Comparison of ENCODE assay signal across 19 cellular contexts in genomic region chr9:136745389-136746218, GRCh38. TPM values are rescaled to one million over a fixed set of nuclear protein-coding genes. Genes with fewer than 3 reads are reported as not detected.
DNase-seq lines count a peak whose midpoint lies in the region; ATAC-seq, FAIRE-seq and TF ChIP-seq lines count a peak whose summit lies in the region.
"Had no signal": no experiment of that assay in that cellular context is flagged by ENCODE, and none has a peak within 500 bp of the region (broad histone marks: within the 10 kb centered on the region; RNA-seq: fewer than 3 reads in every experiment).

No MANE protein-coding gene starts in this region.

- H3K18ac ChIP-seq in neuronal stem cell (ENCODE audit: low read length) = peak overlapping the region; percentile 38

- peak overlapping the region; percentile 4 for H2BK15ac ChIP-seq in neuronal stem cell (ENCODE audit: low read length)

- no peak overlapping the region for H2BK120ac ChIP-seq in neuronal stem cell (ENCODE audit: low read depth, low read length)

- no TSS peak for BruUV-seq in HepG2 (replicated peaks; lab: Mats Ljungman, UMichigan)

- ATAC-seq in HepG2 = no peak
- ATAC-seq in right lobe of liver = no peak
- peak; percentile 22 for ATAC-seq in left ventricle myocardium superior
- ATAC-seq in GM21360 (IDR thresholded peaks at IDR 0.05; ENCODE audit: unreplicated experiment) = no peak
- ATAC-seq: PC-3 had no signal

- in situ Hi-C loops in HepG2 (cut with HindIII; ENCODE audit: extremely low pct_ligation_motif_present, low pct_unique_long_range_greater_than_20kb) = no loop called here

- no peak overlapping the region for H3K14ac ChIP-seq in neuronal stem cell (ENCODE audit: low read length)

- no peaks in the 10 kb centered on the region for H3K36me3 ChIP-seq in HepG2 (replicated peaks in 1 of 2; ENCODE audit: control insufficient read depth in 1 of 2, insufficient read depth in 2 of 2, low read length in 2 of 2)
- H3K36me3 ChIP-seq in right lobe of liver = no peaks in the 10 kb centered on the region
- no peaks in the 10 kb centered on the region for H3K36me3 ChIP-seq in neuronal stem cell (replicated peaks in 1 of 2; ENCODE audit: control insufficient read depth in 2 of 2, insufficient read depth in 2 of 2, low read length in 2 of 2)
- H3K36me3 ChIP-seq: HAP-1 had no signal

- no peak overlapping the region for H3K4me2 ChIP-seq in HepG2 (ENCODE audit: low read depth, low read length)
- no peak overlapping the region for H3K4me2 ChIP-seq in neuronal stem cell (ENCODE audit: insufficient read depth, low read length, poor library complexity, severe bottlenecking)

- TF ChIP-seq EP300 in HepG2 (IDR thresholded peaks at IDR 0.05; ENCODE audit: low read depth in 2 of 2, low read length in 2 of 2) (no peak), HepG2 (CRISPR knock-in tag; IDR thresholded peaks at IDR 0.05; ENCODE audit: borderline replicate concordance) (no peak)

- TF ChIP-seq RAD21 in HepG2 (CRISPR knock-in tag; IDR thresholded peaks at IDR 0.05) = no peak

- 35% methylated on average over 20 of the region's 30 CpGs for WGBS in HepG2 (ENCODE audit: low lambda C conversion rate)
- 63% methylated on average over 20 of the region's 30 CpGs for WGBS in right lobe of liver (ENCODE audit: insufficient coverage, low coverage, low lambda C conversion rate, missing lambda C conversion rate)
- no CpG with 5 or more reads among the region's 30 CpGs for WGBS in neuronal stem cell (ENCODE audit: extremely low coverage in 2 of 2, insufficient read length in 2 of 2, insufficient replicate concordance in 1 of 2), 2 donors

- intact Hi-C loops in HepG2 (cut with micrococcal nuclease; ENCODE audit: unreplicated experiment) = no loop called here
- intact Hi-C loops in right lobe of liver (cut with DNase I) = no loop called here
- intact Hi-C loops in left ventricle myocardium superior (cut with micrococcal nuclease) = no loop called here

- TF ChIP-seq CTCF in HepG2 (CRISPR knock-in tag; IDR thresholded peaks at IDR 0.05) = no peak
- no peak for TF ChIP-seq CTCF in right lobe of liver (IDR thresholded peaks at IDR 0.05)

- TF ChIP-seq POLR2A in HepG2 (IDR thresholded peaks at IDR 0.05; ENCODE audit: insufficient read depth in 1 of 2, low read depth in 2 of 2, low read length in 2 of 2) (no peak), right lobe of liver (IDR thresholded peaks at IDR 0.05) (no peak)

- peak overlapping the region; percentile 79 for H2AK5ac ChIP-seq in neuronal stem cell (ENCODE audit: low read depth, low read length)

- no peak overlapping the region for H2BK5ac ChIP-seq in neuronal stem cell (ENCODE audit: low read length)

- H3K79me2 ChIP-seq in HepG2 (ENCODE audit: insufficient read depth, low read length) = no peaks in the 10 kb centered on the region

- H3K4me3 ChIP-seq in HepG2 (replicated peaks in 1 of 3; ENCODE audit: insufficient read depth in 1 of 3, low read depth in 2 of 3, low read length in 3 of 3) (no peak overlapping the region), right lobe of liver (no peak overlapping the region), neuronal stem cell (ENCODE audit: low read length in 2 of 2) (no peak overlapping the region)
- H3K4me3 ChIP-seq: HAP-1 had no signal

- H3K9ac ChIP-seq in HepG2 (ENCODE audit: insufficient read depth, low read depth, low read length) = no peak overlapping the region
- no peak overlapping the region for H3K9ac ChIP-seq in neuronal stem cell (ENCODE audit: low read depth, low read length, poor library complexity)

- H3K23ac ChIP-seq in neuronal stem cell (ENCODE audit: low read depth, low read length, poor library complexity) = no peak overlapping the region

- no peak overlapping the region for H2BK12ac ChIP-seq in neuronal stem cell (ENCODE audit: low read length)

- no peak overlapping the region for H2AFZ ChIP-seq in HepG2 (ENCODE audit: low read length)
- H2AFZ ChIP-seq in neuronal stem cell (ENCODE audit: low read length) = no peak overlapping the region

- H3K27ac ChIP-seq in HepG2 (ENCODE audit: extremely low read length, insufficient read depth, low read length) (no peak overlapping the region), right lobe of liver (no peak overlapping the region), neuronal stem cell (replicated peaks; ENCODE audit: low read length) (no peak overlapping the region)
- H3K27ac ChIP-seq: HL-60 had no signal

- H3K4me1 ChIP-seq in HepG2 (ENCODE audit: insufficient read depth, low read length) (peaks cover 22% of the 10 kb centered on the region), right lobe of liver (peaks cover 0 to 5% (median 0%) of the 10 kb centered on the region in 4 donors), neuronal stem cell (ENCODE audit: control insufficient read depth in 2 of 2, insufficient read depth in 1 of 2, low read depth in 1 of 2, low read length in 2 of 2) (peaks cover 7% of the 10 kb centered on the region in 2 donors)
- H3K4me1 ChIP-seq: HAP-1 had no signal

- H3K9me3 ChIP-seq in HepG2 (ENCODE audit: low read length) (no peaks in the 10 kb centered on the region), right lobe of liver (no peaks in the 10 kb centered on the region), neuronal stem cell (replicated peaks in 1 of 2; ENCODE audit: control insufficient read depth in 2 of 2, insufficient read depth in 1 of 2, low read depth in 1 of 2, low read length in 2 of 2) (no peaks in the 10 kb centered on the region)
- H3K9me3 ChIP-seq: HAP-1 had no signal

- DNase-seq in HepG2 (ENCODE audit: low spot score) = no peak
- no peak for DNase-seq in right lobe of liver
- peak; percentile 40 for DNase-seq in left ventricle myocardium superior
- DNase-seq in neuronal stem cell (ENCODE audit: low spot score) = no peak
- DNase-seq in NCI-H524 treated with DMSO at 0.1 percent for 48 hours (lab: John Stamatoyannopoulos, UW) = no peak
- no peak for DNase-seq in AML-193 (lab: John Stamatoyannopoulos, UW)
- DNase-seq: CD4-positive, CD25-positive, alpha-beta regulatory T cell; NCI-H1436; NCI-H2029 treated with DMSO at 0.1 percent for 48 hours; NCI-H2171 treated with DMSO at 0.1 percent for 48 hours; NCI-H774; PC-3 had no signal

- no peak overlapping the region for H3K4ac ChIP-seq in neuronal stem cell (ENCODE audit: low read length)

- H4K8ac ChIP-seq in neuronal stem cell (ENCODE audit: low read depth, low read length) = no peak overlapping the region

- H4K20me1 ChIP-seq in HepG2 (ENCODE audit: insufficient read depth, low read length) = no peaks in the 10 kb centered on the region

- H4K91ac ChIP-seq in neuronal stem cell (ENCODE audit: low read depth, low read length, poor library complexity) = no peak overlapping the region

- no peak for FAIRE-seq in HepG2 (lab: Jason Lieb, UNC)
- FAIRE-seq: HTR-8/SVneo had no signal

- no peaks in the 10 kb centered on the region for H3K79me1 ChIP-seq in neuronal stem cell (ENCODE audit: low read depth, low read length)

- peaks cover 27 to 81% of the 10 kb centered on the region in 2 experiments for H3K27me3 ChIP-seq in HepG2 (ENCODE audit: control insufficient read depth in 1 of 2, insufficient read depth in 2 of 2, low read length in 2 of 2)
- no peaks in the 10 kb centered on the region for H3K27me3 ChIP-seq in right lobe of liver
- H3K27me3 ChIP-seq in neuronal stem cell (ENCODE audit: control insufficient read depth in 3 of 3, insufficient read depth in 3 of 3, low read depth in 1 of 3, low read length in 3 of 3) = peaks cover 2 to 52% (median 2%) of the 10 kb centered on the region in 3 experiments

- CTCF ChIA-PET in HepG2 (lab: Yijun Ruan, JAX; ENCODE audit: low intra/inter-chr PET ratio, low total read pairs) = no interaction called here

- POLR2A ChIA-PET in HepG2 (lab: Yijun Ruan, JAX) = interaction anchor here (5.2 kb wide), 1 partner anchor 17 kb away, joined by 27 read pairs; no protein-coding TSS in a partner anchor

RNA-seq across cellular contexts. Expression of gene LCN6, which starts 2.7 kb away (rescaled TPM):
- not detected in 2 replicates for total RNA-seq in HepG2 (2016; rRNA removed; fragmentation: Illumina TruSeq; extraction: Trizol)
- not detected in 2 replicates for total RNA-seq in HepG2 (2016; cell fraction: cytosol; rRNA removed; fragmentation: Illumina TruSeq; extraction: Trizol; ENCODE audit: low read depth)
- not detected in 2 replicates for total RNA-seq in HepG2 (2016; cell fraction: insoluble cytoplasmic fraction; rRNA removed; fragmentation: Illumina TruSeq; extraction: Trizol)
- not detected in 2 replicates for total RNA-seq in HepG2 (2016; cell fraction: membrane; rRNA removed; fragmentation: Illumina TruSeq; extraction: Trizol)
- total RNA-seq in HepG2 (2016; cell fraction: nucleus; rRNA removed; fragmentation: Illumina TruSeq; extraction: Trizol) = not detected in 2 replicates
- not detected in 2 replicates for polyA plus RNA-seq in HepG2 (2011; rRNA removed)
- polyA plus RNA-seq in HepG2 (2011; cell fraction: cytosol; rRNA removed) = not detected in 2 replicates
- not detected in 2 replicates for polyA plus RNA-seq in HepG2 (2011; cell fraction: nucleus; rRNA removed)
- not detected in 2 replicates for polyA plus RNA-seq in HepG2 (2012)
- polyA plus RNA-seq in HepG2 (2016; cell fraction: cytosol; fragmentation: Illumina TruSeq; extraction: Trizol; ENCODE audit: low read depth) = not detected in 2 replicates
- polyA plus RNA-seq in HepG2 (2016; cell fraction: insoluble cytoplasmic fraction; fragmentation: Illumina TruSeq; extraction: Trizol; ENCODE audit: low read depth) = not detected in 2 replicates
- polyA plus RNA-seq in HepG2 (2016; cell fraction: membrane; fragmentation: Illumina TruSeq; extraction: Trizol; ENCODE audit: low read depth) = not detected in 2 replicates
- not detected in 2 replicates for polyA plus RNA-seq in HepG2 (2016; cell fraction: nucleus; fragmentation: Illumina TruSeq; extraction: Trizol; ENCODE audit: insufficient read depth, low read depth)
- not detected in 2 replicates for polyA minus RNA-seq in HepG2 (2011; rRNA and poly(A)+ RNA removed; ENCODE audit: low replicate concordance)
- not detected in 2 replicates for polyA minus RNA-seq in HepG2 (2011; cell fraction: cytosol; rRNA and poly(A)+ RNA removed)
- not detected in 2 replicates for polyA minus RNA-seq in HepG2 (2011; cell fraction: nucleus; rRNA and poly(A)+ RNA removed)
- under 1 TPM in 2 of 6 experiments, not detected in 4; 0.26 to 0.63 TPM for total RNA-seq in right lobe of liver
- 17.4 TPM for total RNA-seq in left ventricle myocardium superior
- polyA plus RNA-seq in neuronal stem cell (2013, experiment 1 of 2) = not detected
- not detected for polyA plus RNA-seq in neuronal stem cell (2013, experiment 2 of 2)
- total RNA-seq: A673; CD4-positive, CD25-positive, alpha-beta regulatory T cell; NCI-H460; PC-3; SK-MEL-5 had no signal
- polyA plus RNA-seq: CD4-positive, CD25-positive, alpha-beta regulatory T cell had no signal

RNA-seq across cellular contexts. Expression of gene LCN10, which starts 2.9 kb away (rescaled TPM):
- total RNA-seq in HepG2 (2016; rRNA removed; fragmentation: Illumina TruSeq; extraction: Trizol) (0.14 and 0.53 TPM in 2 replicates), right lobe of liver (under 1 TPM in 4 of 6 experiments, not detected in 2; 0.23 to 0.81 (median 0.32) TPM), left ventricle myocardium superior (10.6 TPM)
- not detected in 2 replicates for total RNA-seq in HepG2 (2016; cell fraction: cytosol; rRNA removed; fragmentation: Illumina TruSeq; extraction: Trizol; ENCODE audit: low read depth)
- total RNA-seq in HepG2 (2016; cell fraction: insoluble cytoplasmic fraction; rRNA removed; fragmentation: Illumina TruSeq; extraction: Trizol) = 0.13 and 0.19 TPM in 2 replicates
- 0.34 TPM in 2 replicates for total RNA-seq in HepG2 (2016; cell fraction: membrane; rRNA removed; fragmentation: Illumina TruSeq; extraction: Trizol)
- 0.22 TPM in 1 of 2 replicates, not detected in the other for total RNA-seq in HepG2 (2016; cell fraction: nucleus; rRNA removed; fragmentation: Illumina TruSeq; extraction: Trizol)
- 0.61 and 0.84 TPM in 2 replicates for polyA plus RNA-seq in HepG2 (2011; rRNA removed)
- polyA plus RNA-seq in HepG2 (2011; cell fraction: cytosol; rRNA removed) = 0.82 and 1.0 TPM in 2 replicates
- polyA plus RNA-seq in HepG2 (2011; cell fraction: nucleus; rRNA removed) = 0.85 and 1.8 TPM in 2 replicates
- 1.5 and 1.8 TPM in 2 replicates for polyA plus RNA-seq in HepG2 (2012)
- polyA plus RNA-seq in HepG2 (2016; cell fraction: cytosol; fragmentation: Illumina TruSeq; extraction: Trizol; ENCODE audit: low read depth) = 0.18 and 0.24 TPM in 2 replicates
- 0.27 and 0.43 TPM in 2 replicates for polyA plus RNA-seq in HepG2 (2016; cell fraction: insoluble cytoplasmic fraction; fragmentation: Illumina TruSeq; extraction: Trizol; ENCODE audit: low read depth)
- polyA plus RNA-seq in HepG2 (2016; cell fraction: membrane; fragmentation: Illumina TruSeq; extraction: Trizol; ENCODE audit: low read depth) = 0.15 and 0.43 TPM in 2 replicates
- 0.41 and 0.74 TPM in 2 replicates for polyA plus RNA-seq in HepG2 (2016; cell fraction: nucleus; fragmentation: Illumina TruSeq; extraction: Trizol; ENCODE audit: insufficient read depth, low read depth)
- polyA minus RNA-seq in HepG2 (2011; rRNA and poly(A)+ RNA removed; ENCODE audit: low replicate concordance) = 0.30 and 1.0 TPM in 2 replicates
- polyA minus RNA-seq in HepG2 (2011; cell fraction: cytosol; rRNA and poly(A)+ RNA removed) = not detected in 2 replicates
- not detected in 2 replicates for polyA minus RNA-seq in HepG2 (2011; cell fraction: nucleus; rRNA and poly(A)+ RNA removed)
- polyA plus RNA-seq in neuronal stem cell (2013, experiment 1 of 2) = 0.10 TPM
- 0.12 TPM for polyA plus RNA-seq in neuronal stem cell (2013, experiment 2 of 2)
- total RNA-seq: NCI-H460, PC-3, SK-MEL-5 had no signal

RNA-seq across cellular contexts. Expression of gene LCN8, which starts 12.4 kb away (rescaled TPM):
- total RNA-seq in HepG2 (2016; rRNA removed; fragmentation: Illumina TruSeq; extraction: Trizol) (not detected in 2 replicates), right lobe of liver (not detected), left ventricle myocardium superior (not detected)
- total RNA-seq in HepG2 (2016; cell fraction: cytosol; rRNA removed; fragmentation: Illumina TruSeq; extraction: Trizol; ENCODE audit: low read depth) = not detected in 2 replicates
- not detected in 2 replicates for total RNA-seq in HepG2 (2016; cell fraction: insoluble cytoplasmic fraction; rRNA removed; fragmentation: Illumina TruSeq; extraction: Trizol)
- total RNA-seq in HepG2 (2016; cell fraction: membrane; rRNA removed; fragmentation: Illumina TruSeq; extraction: Trizol) = not detected in 2 replicates
- not detected in 2 replicates for total RNA-seq in HepG2 (2016; cell fraction: nucleus; rRNA removed; fragmentation: Illumina TruSeq; extraction: Trizol)
- polyA plus RNA-seq in HepG2 (2011; rRNA removed) = 0.15 TPM in 1 of 2 replicates, not detected in the other
- polyA plus RNA-seq in HepG2 (2011; cell fraction: cytosol; rRNA removed) = 0.01 TPM in 1 of 2 replicates, not detected in the other
- 0.64 and 1.8 TPM in 2 replicates for polyA plus RNA-seq in HepG2 (2011; cell fraction: nucleus; rRNA removed)
- not detected in 2 replicates for polyA plus RNA-seq in HepG2 (2012)
- not detected in 2 replicates for polyA plus RNA-seq in HepG2 (2016; cell fraction: cytosol; fragmentation: Illumina TruSeq; extraction: Trizol; ENCODE audit: low read depth)
- polyA plus RNA-seq in HepG2 (2016; cell fraction: insoluble cytoplasmic fraction; fragmentation: Illumina TruSeq; extraction: Trizol; ENCODE audit: low read depth) = not detected in 2 replicates
- polyA plus RNA-seq in HepG2 (2016; cell fraction: membrane; fragmentation: Illumina TruSeq; extraction: Trizol; ENCODE audit: low read depth) = not detected in 2 replicates
- polyA plus RNA-seq in HepG2 (2016; cell fraction: nucleus; fragmentation: Illumina TruSeq; extraction: Trizol; ENCODE audit: insufficient read depth, low read depth) = not detected in 2 replicates
- not detected in 2 replicates for polyA minus RNA-seq in HepG2 (2011; rRNA and poly(A)+ RNA removed; ENCODE audit: low replicate concordance)
- not detected in 2 replicates for polyA minus RNA-seq in HepG2 (2011; cell fraction: cytosol; rRNA and poly(A)+ RNA removed)
- not detected in 2 replicates for polyA minus RNA-seq in HepG2 (2011; cell fraction: nucleus; rRNA and poly(A)+ RNA removed)
- polyA plus RNA-seq in neuronal stem cell (2013, experiment 1 of 2) = not detected
- not detected for polyA plus RNA-seq in neuronal stem cell (2013, experiment 2 of 2)
- total RNA-seq: A673; CD4-positive, CD25-positive, alpha-beta regulatory T cell; NCI-H460; PC-3; SK-MEL-5 had no signal
- polyA plus RNA-seq: CD4-positive, CD25-positive, alpha-beta regulatory T cell had no signal

RNA-seq across cellular contexts. Expression of gene LCN15, which starts 18.7 kb away (rescaled TPM):
- total RNA-seq in HepG2 (2016; rRNA removed; fragmentation: Illumina TruSeq; extraction: Trizol) (0.29 and 1.3 TPM in 2 replicates), right lobe of liver (not detected), left ventricle myocardium superior (0.59 TPM)
- total RNA-seq in HepG2 (2016; cell fraction: cytosol; rRNA removed; fragmentation: Illumina TruSeq; extraction: Trizol; ENCODE audit: low read depth) = 1.3 and 1.9 TPM in 2 replicates
- 0.55 and 1.00 TPM in 2 replicates for total RNA-seq in HepG2 (2016; cell fraction: insoluble cytoplasmic fraction; rRNA removed; fragmentation: Illumina TruSeq; extraction: Trizol)
- 0.96 and 1.5 TPM in 2 replicates for total RNA-seq in HepG2 (2016; cell fraction: membrane; rRNA removed; fragmentation: Illumina TruSeq; extraction: Trizol)
- 0.41 and 0.99 TPM in 2 replicates for total RNA-seq in HepG2 (2016; cell fraction: nucleus; rRNA removed; fragmentation: Illumina TruSeq; extraction: Trizol)
- 32.9 and 53.7 TPM in 2 replicates for polyA plus RNA-seq in HepG2 (2011; rRNA removed)
- polyA plus RNA-seq in HepG2 (2011; cell fraction: cytosol; rRNA removed) = 35.0 and 114 TPM in 2 replicates
- polyA plus RNA-seq in HepG2 (2011; cell fraction: nucleus; rRNA removed) = 18.7 and 43.2 TPM in 2 replicates
- 13.7 and 27.0 TPM in 2 replicates for polyA plus RNA-seq in HepG2 (2012)
- 1.2 and 1.3 TPM in 2 replicates for polyA plus RNA-seq in HepG2 (2016; cell fraction: cytosol; fragmentation: Illumina TruSeq; extraction: Trizol; ENCODE audit: low read depth)
- 0.36 and 0.57 TPM in 2 replicates for polyA plus RNA-seq in HepG2 (2016; cell fraction: insoluble cytoplasmic fraction; fragmentation: Illumina TruSeq; extraction: Trizol; ENCODE audit: low read depth)
- polyA plus RNA-seq in HepG2 (2016; cell fraction: membrane; fragmentation: Illumina TruSeq; extraction: Trizol; ENCODE audit: low read depth) = 0.84 and 0.88 TPM in 2 replicates
- polyA plus RNA-seq in HepG2 (2016; cell fraction: nucleus; fragmentation: Illumina TruSeq; extraction: Trizol; ENCODE audit: insufficient read depth, low read depth) = 0.93 and 1.4 TPM in 2 replicates
- polyA minus RNA-seq in HepG2 (2011; rRNA and poly(A)+ RNA removed; ENCODE audit: low replicate concordance) = 28.1 TPM in 1 of 2 replicates, not detected in the other
- 3.6 and 11.7 TPM in 2 replicates for polyA minus RNA-seq in HepG2 (2011; cell fraction: cytosol; rRNA and poly(A)+ RNA removed)
- 2.1 and 3.2 TPM in 2 replicates for polyA minus RNA-seq in HepG2 (2011; cell fraction: nucleus; rRNA and poly(A)+ RNA removed)
- polyA plus RNA-seq in neuronal stem cell (2013, experiment 1 of 2) = 0.03 TPM
- polyA plus RNA-seq in neuronal stem cell (2013, experiment 2 of 2) = 0.08 TPM
- total RNA-seq: A673; CD4-positive, CD25-positive, alpha-beta regulatory T cell; NCI-H460; PC-3 had no signal
- polyA plus RNA-seq: CD4-positive, CD25-positive, alpha-beta regulatory T cell had no signal

RNA-seq across cellular contexts. Expression of gene DIPK1B, which starts 33.2 kb away (rescaled TPM):
- total RNA-seq in HepG2 (2016; rRNA removed; fragmentation: Illumina TruSeq; extraction: Trizol) = 0.18 and 0.28 TPM in 2 replicates
- total RNA-seq in HepG2 (2016; cell fraction: cytosol; rRNA removed; fragmentation: Illumina TruSeq; extraction: Trizol; ENCODE audit: low read depth) = 0.91 and 1.1 TPM in 2 replicates
- 0.28 and 0.41 TPM in 2 replicates for total RNA-seq in HepG2 (2016; cell fraction: insoluble cytoplasmic fraction; rRNA removed; fragmentation: Illumina TruSeq; extraction: Trizol)
- total RNA-seq in HepG2 (2016; cell fraction: membrane; rRNA removed; fragmentation: Illumina TruSeq; extraction: Trizol) = 0.99 and 1.2 TPM in 2 replicates
- 0.16 TPM in 1 of 2 replicates, not detected in the other for total RNA-seq in HepG2 (2016; cell fraction: nucleus; rRNA removed; fragmentation: Illumina TruSeq; extraction: Trizol)
- 3.9 and 7.2 TPM in 2 replicates for polyA plus RNA-seq in HepG2 (2011; rRNA removed)
- 4.8 and 7.5 TPM in 2 replicates for polyA plus RNA-seq in HepG2 (2011; cell fraction: cytosol; rRNA removed)
- polyA plus RNA-seq in HepG2 (2011; cell fraction: nucleus; rRNA removed) = 17.3 and 19.2 TPM in 2 replicates
- 3.2 TPM in 2 replicates for polyA plus RNA-seq in HepG2 (2012)
- 1.3 TPM in 2 replicates for polyA plus RNA-seq in HepG2 (2016; cell fraction: cytosol; fragmentation: Illumina TruSeq; extraction: Trizol; ENCODE audit: low read depth)
- 0.28 and 0.45 TPM in 2 replicates for polyA plus RNA-seq in HepG2 (2016; cell fraction: insoluble cytoplasmic fraction; fragmentation: Illumina TruSeq; extraction: Trizol; ENCODE audit: low read depth)
- 1.1 TPM in 2 replicates for polyA plus RNA-seq in HepG2 (2016; cell fraction: membrane; fragmentation: Illumina TruSeq; extraction: Trizol; ENCODE audit: low read depth)
- polyA plus RNA-seq in HepG2 (2016; cell fraction: nucleus; fragmentation: Illumina TruSeq; extraction: Trizol; ENCODE audit: insufficient read depth, low read depth) = 0.56 and 0.57 TPM in 2 replicates
- polyA minus RNA-seq in HepG2 (2011; rRNA and poly(A)+ RNA removed; ENCODE audit: low replicate concordance) = 0.07 and 7.1 TPM in 2 replicates
- 2.7 and 3.6 TPM in 2 replicates for polyA minus RNA-seq in HepG2 (2011; cell fraction: cytosol; rRNA and poly(A)+ RNA removed)
- polyA minus RNA-seq in HepG2 (2011; cell fraction: nucleus; rRNA and poly(A)+ RNA removed) = 1.2 TPM in 2 replicates
- 1 to 10 TPM; 1.4 to 7.7 (median 5.1) TPM for total RNA-seq in right lobe of liver
- total RNA-seq in left ventricle myocardium superior = 22.3 TPM
- 40.0 TPM for polyA plus RNA-seq in neuronal stem cell (2013, experiment 1 of 2)
- polyA plus RNA-seq in neuronal stem cell (2013, experiment 2 of 2) = 39.1 TPM

Comparison
In these comparisons a context has a peak if more than half of its experiments do, and no peak if none do; other contexts are left out.
1. RNA of gene LCN6, which starts 2.7 kb away (total RNA-seq): 17.4 TPM in left ventricle myocardium superior (single experiment); 0.26 to 0.63 TPM in right lobe of liver and not detected in HepG2; every median in the first group is over 10 times any median in the second.